Comparison of ENCODE assay signal across 12 cellular contexts in the genomic region with DNA sequence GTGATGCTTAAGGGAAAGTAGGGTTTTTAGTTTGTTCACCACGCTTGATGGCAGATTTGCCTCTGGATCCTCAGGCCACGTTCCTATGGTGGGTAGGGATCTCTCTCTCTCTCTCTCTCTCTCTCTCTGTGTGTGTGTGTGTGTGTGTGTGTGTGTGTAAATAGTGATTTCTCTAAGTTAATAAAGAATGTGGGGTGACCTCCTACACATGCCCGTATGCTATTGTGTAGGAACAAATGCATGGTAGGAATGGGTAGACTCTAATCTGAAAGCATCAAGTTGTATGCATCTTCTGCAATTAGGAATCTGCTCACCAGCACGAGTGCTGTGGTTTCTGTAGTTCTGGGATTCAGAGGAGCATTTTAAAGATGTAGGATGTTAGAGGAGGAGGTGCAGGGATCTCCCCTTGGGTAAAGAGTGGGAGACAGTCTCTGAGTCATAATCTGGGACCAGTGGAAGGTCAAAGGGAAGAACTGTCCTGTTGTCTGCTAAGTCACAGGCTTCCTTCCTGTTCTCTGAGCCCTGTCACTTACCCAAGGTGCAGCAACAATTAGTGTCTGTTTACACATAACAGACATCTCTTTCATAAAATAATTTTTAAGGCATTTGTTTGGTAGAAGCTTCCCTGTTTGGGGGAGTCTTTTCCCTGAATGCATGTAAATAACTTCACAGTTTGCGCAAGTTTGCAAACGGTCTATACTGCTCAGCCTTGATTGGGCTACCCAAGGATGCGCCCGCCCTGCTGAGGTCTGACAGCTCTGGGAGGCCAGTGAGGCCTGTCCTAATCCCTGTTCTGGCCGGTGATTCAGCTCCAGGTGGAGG.
A peak's percentile ranks its signal among the peaks of the same experiment; 100 is the strongest.
DNase-seq lines count a peak whose midpoint lies in the region; ATAC-seq, FAIRE-seq and TF ChIP-seq lines count a peak whose summit lies in the region.
"Had no signal": no experiment of that assay in that cellular context is flagged by ENCODE, and none has a peak within 500 bp of the region (broad histone marks: within the 10 kb centered on the region; RNA-seq: fewer than 3 reads in every experiment).

No MANE protein-coding gene starts in this region.

- H2AFZ ChIP-seq in MM.1S (ENCODE audit: low read length), result no peak overlapping the region

- 56% methylated on average over 5 of the region's 9 CpGs for WGBS in right lobe of liver (ENCODE audit: insufficient coverage, low coverage, low lambda C conversion rate, missing lambda C conversion rate)

- H3K79me2 ChIP-seq in MM.1S (ENCODE audit: low read length), result peaks cover 62% of the 10 kb centered on the region

- intact Hi-C loops in right lobe of liver (cut with DNase I), result no loop called here

- no peak for FAIRE-seq in HTR-8/SVneo (lab: Jason Lieb, UNC)

- H3K27me3 Mint-ChIP-seq in WTC11 (ENCODE audit: low read depth), result no peaks in the 10 kb centered on the region

- H3K9me3 ChIP-seq in HEK293 (ENCODE audit: control insufficient read depth, insufficient read depth, low read depth, low read length) (no peaks in the 10 kb centered on the region), right lobe of liver (no peaks in the 10 kb centered on the region), MM.1S (replicated peaks; ENCODE audit: insufficient read depth, low read length) (no peaks in the 10 kb centered on the region)
- H3K9me3 ChIP-seq: breast epithelium had no signal

- H3F3A ChIP-seq in MM.1S (ENCODE audit: insufficient read depth, low read length), result no peaks in the 10 kb centered on the region

- peaks cover 94% of the 10 kb centered on the region for H3K4me1 Mint-ChIP-seq in WTC11

- H3K9ac ChIP-seq in MM.1S (ENCODE audit: low read length), result no peak overlapping the region

- peak overlapping the region; percentile 59; the same call in 1 of the 2 replicates for H3K27ac Mint-ChIP-seq in WTC11
- H3K27ac Mint-ChIP-seq: IgD-negative memory B cell; stimulated activated effector memory CD8-positive, alpha-beta T cell treated with anti-CD3 and anti-CD28 coated beads, Interleukin-12 subunit alpha, Interleukin-12 subunit beta, amount 100 ng/mL, for 72 hours; T-cell had no signal

- H3K27ac ChIP-seq in 22Rv1, result peak overlapping the region; percentile 72
- no peak overlapping the region for H3K27ac ChIP-seq in HEK293 (ENCODE audit: extremely low read depth, low read depth, low read length)
- no peak overlapping the region for H3K27ac ChIP-seq in right lobe of liver
- H3K27ac ChIP-seq in MM.1S (ENCODE audit: low read length), result no peak overlapping the region

- no peaks in the 10 kb centered on the region for H3K9me2 ChIP-seq in MM.1S (replicated peaks; ENCODE audit: insufficient read depth, low read length)

- TF ChIP-seq POLR2A in right lobe of liver (IDR thresholded peaks at IDR 0.05), result no peak

- H3K27me3 ChIP-seq in right lobe of liver (peaks cover 0 to 5% of the 10 kb centered on the region in 2 donors), MM.1S (replicated peaks; ENCODE audit: insufficient read depth, low read length) (no peaks in the 10 kb centered on the region)
- H3K27me3 ChIP-seq: breast epithelium had no signal

- H3K4me3 ChIP-seq in HEK293 (ENCODE audit: low read depth, low read length) (no peak overlapping the region), right lobe of liver (no peak overlapping the region), foreskin fibroblast (ENCODE audit: low read depth in 1 of 2, low read length in 2 of 2) (no peak overlapping the region), MM.1S (ENCODE audit: low read length) (no peak overlapping the region)
- H3K4me3 ChIP-seq: breast epithelium had no signal

- no peak overlapping the region for H3K4me2 ChIP-seq in MM.1S (ENCODE audit: low read depth, low read length)

- H4K20me1 ChIP-seq in MM.1S (ENCODE audit: insufficient read depth, low read length), result no peaks in the 10 kb centered on the region

- TF ChIP-seq CTCF in 22Rv1 (IDR thresholded peaks at IDR 0.05) (no peak), HEK293 (tag by site-specific recombination; IDR thresholded peaks at IDR 0.05) (no peak), WTC11 (IDR thresholded peaks at IDR 0.05) (no peak), right lobe of liver (IDR thresholded peaks at IDR 0.05) (no peak), foreskin fibroblast (IDR thresholded peaks at IDR 0.05; ENCODE audit: low read depth, low read length) (no peak), MM.1S (IDR thresholded peaks at IDR 0.05; ENCODE audit: low read length) (no peak)

- POLR2A ChIA-PET in HEK293 (lab: Yijun Ruan, JAX), result no interaction called here
- POLR2A ChIA-PET in WTC11 (lab: Charles Lee), result no interaction called here

- H3K36me3 ChIP-seq in HEK293 (ENCODE audit: control insufficient read depth in 2 of 2, insufficient read depth in 1 of 2, low read length in 2 of 2), result no peaks in the 10 kb centered on the region
- H3K36me3 ChIP-seq in right lobe of liver, result no peaks in the 10 kb centered on the region
- no peaks in the 10 kb centered on the region for H3K36me3 ChIP-seq in MM.1S (replicated peaks; ENCODE audit: insufficient read depth, low read length)
- H3K36me3 ChIP-seq: breast epithelium had no signal

- no peaks in the 10 kb centered on the region for H3K9me3 Mint-ChIP-seq in WTC11
- H3K9me3 Mint-ChIP-seq: IgD-negative memory B cell; stimulated activated effector memory CD8-positive, alpha-beta T cell treated with anti-CD3 and anti-CD28 coated beads, Interleukin-12 subunit alpha, Interleukin-12 subunit beta, amount 100 ng/mL, for 72 hours; T-cell had no signal

- H3K36me3 Mint-ChIP-seq in WTC11, result no peaks in the 10 kb centered on the region
- H3K36me3 Mint-ChIP-seq: stimulated activated effector memory CD8-positive, alpha-beta T cell treated with anti-CD3 and anti-CD28 coated beads, Interleukin-12 subunit alpha, Interleukin-12 subunit beta, amount 100 ng/mL, for 72 hours; T-cell had no signal

- CTCF ChIA-PET in HEK293 (lab: Yijun Ruan, JAX), result interaction anchor here (0.7 to 6.4 kb wide), 7 partner anchors 9 to 1179 kb away, joined by 3 to 66 read pairs (median 3); no protein-coding TSS in a partner anchor
- CTCF ChIA-PET in WTC11 (lab: Charles Lee), result interaction anchor here (1.0 kb wide), 1 partner anchor 63 kb away, joined by 3 read pairs; no protein-coding TSS in a partner anchor

- H3K4me1 ChIP-seq in HEK293 (ENCODE audit: control insufficient read depth, insufficient read depth, low read length), result peaks cover 38% of the 10 kb centered on the region
- H3K4me1 ChIP-seq in right lobe of liver, result no peaks in the 10 kb centered on the region
- no peaks in the 10 kb centered on the region for H3K4me1 ChIP-seq in MM.1S (ENCODE audit: low read length)

- no peak overlapping the region for H3K4me3 Mint-ChIP-seq in WTC11
- H3K4me3 Mint-ChIP-seq: stimulated activated effector memory CD8-positive, alpha-beta T cell treated with anti-CD3 and anti-CD28 coated beads, Interleukin-12 subunit alpha, Interleukin-12 subunit beta, amount 100 ng/mL, for 72 hours; T-cell had no signal

- ATAC-seq in WTC11, result peak; percentile 59
- peak; percentile 54 to 84 (median 67) for ATAC-seq in right lobe of liver
- ATAC-seq in GM21381 (IDR thresholded peaks at IDR 0.05; ENCODE audit: unreplicated experiment), result no peak
- ATAC-seq: stimulated activated effector memory CD8-positive, alpha-beta T cell treated with anti-CD3 and anti-CD28 coated beads, Interleukin-12 subunit alpha, Interleukin-12 subunit beta, amount 100 ng/mL, for 72 hours; T-cell had no signal

- DNase-seq in WTC11 (ENCODE audit: low spot score) (no peak), right lobe of liver (no peak), foreskin fibroblast (no peak), HTR-8/SVneo (ENCODE audit: insufficient read length, low spot score) (no peak), MM.1S (no peak)
- DNase-seq: T-cell had no signal

TF ChIP-seq in HEK293, 187 proteins besides CTCF, POLR2A, EP300 and RAD21 (continues in another document):
- TF ChIP-seq PRDM1 (tag by site-specific recombination; IDR thresholded peaks at IDR 0.05) (peak; percentile 60; the same call in 1 of the 2 replicates), ZNF157 (tag by site-specific recombination; IDR thresholded peaks at IDR 0.05) (no peak), SP7 (tag by site-specific recombination; IDR thresholded peaks at IDR 0.05) (no peak), ZSCAN23 (tag by site-specific recombination; IDR thresholded peaks at IDR 0.05) (no peak), ZNF350 (tag by site-specific recombination; IDR thresholded peaks at IDR 0.05) (no peak), ZNF37A (tag by site-specific recombination; IDR thresholded peaks at IDR 0.05) (no peak), WT1 (tag by site-specific recombination; IDR thresholded peaks at IDR 0.05) (no peak)
- TF ChIP-seq, protein P1, sequence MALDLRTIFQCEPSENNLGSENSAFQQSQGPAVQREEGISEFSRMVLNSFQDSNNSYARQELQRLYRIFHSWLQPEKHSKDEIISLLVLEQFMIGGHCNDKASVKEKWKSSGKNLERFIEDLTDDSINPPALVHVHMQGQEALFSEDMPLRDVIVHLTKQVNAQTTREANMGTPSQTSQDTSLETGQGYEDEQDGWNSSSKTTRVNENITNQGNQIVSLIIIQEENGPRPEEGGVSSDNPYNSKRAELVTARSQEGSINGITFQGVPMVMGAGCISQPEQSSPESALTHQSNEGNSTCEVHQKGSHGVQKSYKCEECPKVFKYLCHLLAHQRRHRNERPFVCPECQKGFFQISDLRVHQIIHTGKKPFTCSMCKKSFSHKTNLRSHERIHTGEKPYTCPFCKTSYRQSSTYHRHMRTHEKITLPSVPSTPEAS (tag by site-specific recombination; IDR thresholded peaks at IDR 0.05), result 0 out of 2 replicates have a peak, but pooled peaks have one; percentile 36

TF ChIP-seq in WTC11, 78 proteins besides CTCF, POLR2A, EP300 and RAD21 (continues in another document):
- TF ChIP-seq NFATC4 (CRISPR knock-in tag; IDR thresholded peaks at IDR 0.05), result no peak
- TF ChIP-seq, protein P2, sequence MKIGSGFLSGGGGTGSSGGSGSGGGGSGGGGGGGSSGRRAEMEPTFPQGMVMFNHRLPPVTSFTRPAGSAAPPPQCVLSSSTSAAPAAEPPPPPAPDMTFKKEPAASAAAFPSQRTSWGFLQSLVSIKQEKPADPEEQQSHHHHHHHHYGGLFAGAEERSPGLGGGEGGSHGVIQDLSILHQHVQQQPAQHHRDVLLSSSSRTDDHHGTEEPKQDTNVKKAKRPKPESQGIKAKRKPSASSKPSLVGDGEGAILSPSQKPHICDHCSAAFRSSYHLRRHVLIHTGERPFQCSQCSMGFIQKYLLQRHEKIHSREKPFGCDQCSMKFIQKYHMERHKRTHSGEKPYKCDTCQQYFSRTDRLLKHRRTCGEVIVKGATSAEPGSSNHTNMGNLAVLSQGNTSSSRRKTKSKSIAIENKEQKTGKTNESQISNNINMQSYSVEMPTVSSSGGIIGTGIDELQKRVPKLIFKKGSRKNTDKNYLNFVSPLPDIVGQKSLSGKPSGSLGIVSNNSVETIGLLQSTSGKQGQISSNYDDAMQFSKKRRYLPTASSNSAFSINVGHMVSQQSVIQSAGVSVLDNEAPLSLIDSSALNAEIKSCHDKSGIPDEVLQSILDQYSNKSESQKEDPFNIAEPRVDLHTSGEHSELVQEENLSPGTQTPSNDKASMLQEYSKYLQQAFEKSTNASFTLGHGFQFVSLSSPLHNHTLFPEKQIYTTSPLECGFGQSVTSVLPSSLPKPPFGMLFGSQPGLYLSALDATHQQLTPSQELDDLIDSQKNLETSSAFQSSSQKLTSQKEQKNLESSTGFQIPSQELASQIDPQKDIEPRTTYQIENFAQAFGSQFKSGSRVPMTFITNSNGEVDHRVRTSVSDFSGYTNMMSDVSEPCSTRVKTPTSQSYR (CRISPR knock-in tag; IDR thresholded peaks at IDR 0.05), result no peak
